Comparison of ENCODE assay signal across 25 cellular contexts in genomic region chr12:11739980-11740379, GRCh38.
"Had no signal": no experiment of that assay in that cellular context is flagged by ENCODE, and none has a peak within 500 bp of the region (broad histone marks: within the 10 kb centered on the region; RNA-seq: fewer than 3 reads in every experiment).

No MANE protein-coding gene starts in this region.

- FAIRE-seq: endometrium, kidney, TTC549 had no signal

- ATAC-seq: activated T-cell treated with anti-CD3 and anti-CD28 coated beads, Interleukin-2, amount 50 U/mL, for 4 hours; left lung; natural killer cell treated with Interleukin-12 subunit alpha and Interleukin-12 subunit beta and Interleukin-15 and Interleukin-18, amount 100 ng/mL, for 72 hours; stimulated activated naive CD8-positive, alpha-beta T cell treated with anti-CD3 and anti-CD28 coated beads, Interleukin-15, Interleukin-2, amounts not matched to agents 100 U/mL and 50 U/mL, for 24 hours had no signal

- H3K36me3 Mint-ChIP-seq: natural killer cell treated with Interleukin-12 subunit alpha and Interleukin-12 subunit beta and Interleukin-15 and Interleukin-18, amount 100 ng/mL, for 72 hours had no signal

- H3K4me3 ChIP-seq: cardiac muscle cell, left lung, lung, prostate gland, tibial nerve had no signal

- H3K4me1 ChIP-seq: prostate gland had no signal

- H3K27ac ChIP-seq: cardiac muscle cell, prostate gland, tibial nerve, WERI-Rb-1 had no signal

- H3K27me3 Mint-ChIP-seq: activated naive CD8-positive, alpha-beta T cell treated with anti-CD3 and anti-CD28 coated beads, Interleukin-2, amount 10 ng/mL, durations not matched to agents 7 days and 5 days; natural killer cell treated with Interleukin-12 subunit alpha and Interleukin-12 subunit beta and Interleukin-15 and Interleukin-18, amount 100 ng/mL, for 72 hours had no signal

- H3K27ac Mint-ChIP-seq: activated naive CD4-positive, alpha-beta T cell treated with anti-CD3 and anti-CD28 coated beads for 36 hours; activated naive CD8-positive, alpha-beta T cell treated with anti-CD3 and anti-CD28 coated beads, Interleukin-2, amount 10 ng/mL, durations not matched to agents 7 days and 5 days; natural killer cell treated with Interleukin-12 subunit alpha and Interleukin-12 subunit beta and Interleukin-15 and Interleukin-18, amount 100 ng/mL, for 72 hours had no signal

- DNase-seq: activated CD4-positive, alpha-beta T cell treated with anti-CD3 and anti-CD28 coated beads for 1 hour; activated CD4-positive, alpha-beta T cell treated with anti-CD3 and anti-CD28 coated beads, Interleukin-2, amount 50 U/mL, for 1 hour; activated CD8-positive, alpha-beta memory T cell treated with anti-CD3 and anti-CD28 coated beads, Interleukin-2, amount 50 U/mL, for 4 hours; activated effector memory CD4-positive, alpha-beta T cell treated with Interleukin-2 at 50 U/mL for 16 hours; activated naive CD4-positive, alpha-beta T cell treated with anti-CD3 and anti-CD28 coated beads for 36 hours; activated naive CD8-positive, alpha-beta T cell treated with anti-CD3 and anti-CD28 coated beads, Interleukin-2, amount 10 ng/mL, durations not matched to agents 7 days and 5 days; activated T-cell treated with anti-CD3 and anti-CD28 coated beads, Interleukin-2, amount 50 U/mL, for 4 hours; amniotic stem cell; effector CD4-positive, alpha-beta T cell; erythroblast; foreskin fibroblast; kidney; left lung; stimulated activated CD4-positive, alpha-beta T cell treated with anti-CD3 and anti-CD28 coated beads, Interleukin-2, amount 100 ng/mL, for 48 hours; stimulated activated CD8-positive, alpha-beta memory T cell treated with anti-CD3 and anti-CD28 coated beads, Interleukin-4, amount 100 ng/mL, for 48 hours; stimulated activated naive CD8-positive, alpha-beta T cell treated with anti-CD3 and anti-CD28 coated beads, Interleukin-15, Interleukin-2, amounts not matched to agents 100 U/mL and 50 U/mL, for 24 hours; SW 1271; WERI-Rb-1 had no signal

- H3K4me3 Mint-ChIP-seq: activated naive CD4-positive, alpha-beta T cell treated with anti-CD3 and anti-CD28 coated beads for 36 hours; activated naive CD8-positive, alpha-beta T cell treated with anti-CD3 and anti-CD28 coated beads, Interleukin-2, amount 10 ng/mL, durations not matched to agents 7 days and 5 days; activated T-cell treated with anti-CD3 and anti-CD28 coated beads, Interleukin-2, amount 50 U/mL, for 4 hours; natural killer cell treated with Interleukin-12 subunit alpha and Interleukin-12 subunit beta and Interleukin-15 and Interleukin-18, amount 100 ng/mL, for 72 hours had no signal

- H3K36me3 ChIP-seq: cardiac muscle cell, left lung, prostate gland, tibial nerve, WERI-Rb-1 had no signal

- H3K9me3 ChIP-seq: left lung, prostate gland, tibial nerve had no signal

- H3K9me3 Mint-ChIP-seq: activated naive CD4-positive, alpha-beta T cell treated with anti-CD3 and anti-CD28 coated beads for 36 hours; activated naive CD8-positive, alpha-beta T cell treated with anti-CD3 and anti-CD28 coated beads, Interleukin-2, amount 10 ng/mL, durations not matched to agents 7 days and 5 days; activated T-cell treated with anti-CD3 and anti-CD28 coated beads, Interleukin-2, amount 50 U/mL, for 4 hours; natural killer cell treated with Interleukin-12 subunit alpha and Interleukin-12 subunit beta and Interleukin-15 and Interleukin-18, amount 100 ng/mL, for 72 hours had no signal
